1 cellular context compared by ENCODE assay signal in genomic region chr5:176237971-176238644, GRCh38.
A peak's percentile ranks its signal among the peaks of the same experiment; 100 is the strongest.
TF ChIP-seq lines count a peak whose summit lies in the region.

Gene SIMC1 (plus strand): TSS chr5:176238424. CDS start chr5:176238509, 85 bp downstream.

TF ChIP-seq in H1, 55 proteins besides CTCF, POLR2A, EP300 and RAD21 (continued from another document):
- TF ChIP-seq E2F6 (IDR thresholded peaks at IDR 0.05) = peak; percentile 50; the same call in 1 of the 2 replicates
